Comparison of ENCODE assay signal across 11 cellular contexts in genomic region chr2:219179601-219180465, GRCh38. TPM values are rescaled to one million over a fixed set of nuclear protein-coding genes. Genes with fewer than 3 reads are reported as not detected.
A peak's percentile ranks its signal among the peaks of the same experiment; 100 is the strongest.
DNase-seq lines count a peak whose midpoint lies in the region; ATAC-seq and TF ChIP-seq lines count a peak whose summit lies in the region.
"Had no signal": no experiment of that assay in that cellular context is flagged by ENCODE, and none has a peak within 500 bp of the region (broad histone marks: within the 10 kb centered on the region; RNA-seq: fewer than 3 reads in every experiment).

No MANE protein-coding gene starts in this region.

- H3K9me3 ChIP-seq in CD8-positive, alpha-beta T cell (ENCODE audit: low read length) = no peaks in the 10 kb centered on the region
- H3K9me3 ChIP-seq in MM.1S (replicated peaks; ENCODE audit: insufficient read depth, low read length) = no peaks in the 10 kb centered on the region
- no peaks in the 10 kb centered on the region for H3K9me3 ChIP-seq in colonic mucosa
- no peaks in the 10 kb centered on the region for H3K9me3 ChIP-seq in neural progenitor cell (ENCODE audit: low read depth)
- H3K9me3 ChIP-seq: body of pancreas had no signal

- peaks cover 65% of the 10 kb centered on the region for H3K36me3 Mint-ChIP-seq in CD8-positive, alpha-beta T cell
- H3K36me3 Mint-ChIP-seq in neural progenitor cell = peaks cover 20% of the 10 kb centered on the region

- no peak for TF ChIP-seq CTCF in CD8-positive, alpha-beta T cell (IDR thresholded peaks at IDR 0.05)
- TF ChIP-seq CTCF in MM.1S (IDR thresholded peaks at IDR 0.05; ENCODE audit: low read length) (no peak), colonic mucosa (IDR thresholded peaks at IDR 0.05) (no peak), neural progenitor cell (IDR thresholded peaks at IDR 0.05) (no peak)

- no peaks in the 10 kb centered on the region for H3K9me3 Mint-ChIP-seq in CD8-positive, alpha-beta T cell
- no peaks in the 10 kb centered on the region for H3K9me3 Mint-ChIP-seq in neural progenitor cell

- H3K79me2 ChIP-seq in MM.1S (ENCODE audit: low read length) (peaks cover 41% of the 10 kb centered on the region), neural progenitor cell (ENCODE audit: low read depth) (peaks cover 24% of the 10 kb centered on the region)

- intact Hi-C loops in CD8-positive, alpha-beta T cell (cut with DNase I, micrococcal nuclease) = loop anchor here (5.0 kb wide), 7 partner anchors 207 to 908 kb away; partner anchors contain the start of genes AAMP (in 1 of the 2), CHPF (in 1 of the 2), CNOT9 (in 1 of the 2) and DNPEP (in 1 of the 2)
- intact Hi-C loops in colonic mucosa (cut with DNase I) = loop anchor here (2.0 kb wide), 1 partner anchor 27 kb away; the partner anchor contains the start of gene ZFAND2B

- H3K27ac Mint-ChIP-seq in CD8-positive, alpha-beta T cell = peak overlapping the region; percentile 94
- H3K27ac Mint-ChIP-seq in neural progenitor cell = no peak overlapping the region

- no peak for DNase-seq in CD8-positive, alpha-beta T cell
- DNase-seq in MM.1S (no peak), colonic mucosa (peak; percentile 14), neural progenitor cell (ENCODE audit: low spot score) (no peak), H4 (ENCODE audit: low spot score) (no peak), NCI-H1436 (lab: John Stamatoyannopoulos, UW) (no peak)
- DNase-seq: activated CD4-positive, alpha-beta T cell treated with anti-CD3 and anti-CD28 coated beads for 1 hour; midbrain; NCI-H1694 had no signal

- POLR2A ChIA-PET in CD8-positive, alpha-beta T cell (lab: Charles Lee) = interaction anchor here (1.4 to 5.3 kb wide), 2 partner anchors 20 to 27 kb away, joined by 3 to 29 read pairs; partner anchors contain the start of gene ZFAND2B

- H3K9me2 ChIP-seq in MM.1S (replicated peaks; ENCODE audit: insufficient read depth, low read length) = no peaks in the 10 kb centered on the region

- H3F3A ChIP-seq in MM.1S (ENCODE audit: insufficient read depth, low read length) = peaks cover 22% of the 10 kb centered on the region
- peaks cover 25% of the 10 kb centered on the region for H3F3A ChIP-seq in neural progenitor cell (ENCODE audit: low read depth)

- peaks cover 67% of the 10 kb centered on the region for H3K4me1 ChIP-seq in CD8-positive, alpha-beta T cell (ENCODE audit: insufficient read depth, low read length)
- H3K4me1 ChIP-seq in MM.1S (ENCODE audit: low read length) (peaks cover 13% of the 10 kb centered on the region; the same call in 1 of the 2 replicates), colonic mucosa (peaks cover 8% of the 10 kb centered on the region), neural progenitor cell (peaks cover 14% of the 10 kb centered on the region)

- peak overlapping the region; percentile 82 for H3K4me3 ChIP-seq in CD8-positive, alpha-beta T cell (ENCODE audit: low read depth, low read length)
- H3K4me3 ChIP-seq in MM.1S (ENCODE audit: low read length) = no peak overlapping the region
- peak overlapping the region; percentile 76 for H3K4me3 ChIP-seq in colonic mucosa
- no peak overlapping the region for H3K4me3 ChIP-seq in neural progenitor cell

- no peaks in the 10 kb centered on the region for H3K27me3 Mint-ChIP-seq in CD8-positive, alpha-beta T cell (ENCODE audit: low read depth)
- H3K27me3 Mint-ChIP-seq in neural progenitor cell (ENCODE audit: insufficient read depth, low read depth) = peaks cover 7% of the 10 kb centered on the region

- no peaks in the 10 kb centered on the region for H3K27me3 ChIP-seq in CD8-positive, alpha-beta T cell (ENCODE audit: insufficient read depth, low read length)
- H3K27me3 ChIP-seq in MM.1S (replicated peaks; ENCODE audit: insufficient read depth, low read length) = no peaks in the 10 kb centered on the region
- H3K27me3 ChIP-seq in colonic mucosa = no peaks in the 10 kb centered on the region
- H3K27me3 ChIP-seq in neural progenitor cell = no peaks in the 10 kb centered on the region
- H3K27me3 ChIP-seq: body of pancreas had no signal

- CTCF ChIA-PET in CD8-positive, alpha-beta T cell (lab: Charles Lee) = interaction anchor here (0.7 to 2.7 kb wide), 11 partner anchors 9 to 115 kb away, joined by 3 to 13 read pairs (median 4); partner anchors contain the start of genes NHEJ1 and ZFAND2B

- H3K9ac ChIP-seq in MM.1S (ENCODE audit: low read length) (no peak overlapping the region; the same call in 1 of the 2 replicates), colonic mucosa (ENCODE audit: low read depth in 2 of 2, low read length in 2 of 2) (peak overlapping the region in 1 of 2 donors; percentile 64), neural progenitor cell (no peak overlapping the region)

- H4K20me1 ChIP-seq in MM.1S (ENCODE audit: insufficient read depth, low read length) (no peaks in the 10 kb centered on the region), neural progenitor cell (ENCODE audit: low read depth) (peaks cover 18% of the 10 kb centered on the region)

- H2AFZ ChIP-seq in MM.1S (ENCODE audit: low read length) (no peak overlapping the region), neural progenitor cell (replicated peaks) (no peak overlapping the region)

- peak overlapping the region; percentile 91 for H3K4me3 Mint-ChIP-seq in CD8-positive, alpha-beta T cell
- peak overlapping the region; percentile 88 for H3K4me3 Mint-ChIP-seq in neural progenitor cell

- ATAC-seq in CD8-positive, alpha-beta T cell = no peak
- no peak for ATAC-seq in HG02973 (IDR thresholded peaks at IDR 0.05; ENCODE audit: unreplicated experiment)
- ATAC-seq: body of pancreas had no signal

- H3K4me2 ChIP-seq in MM.1S (ENCODE audit: low read depth, low read length) = peak overlapping the region; percentile 76
- H3K4me2 ChIP-seq in neural progenitor cell = no peak overlapping the region

- peaks cover 43% of the 10 kb centered on the region for H3K36me3 ChIP-seq in CD8-positive, alpha-beta T cell (ENCODE audit: insufficient read depth, low read length)
- H3K36me3 ChIP-seq in MM.1S (replicated peaks; ENCODE audit: insufficient read depth, low read length) = peaks cover 4% of the 10 kb centered on the region; the same call in 1 of the 2 replicates
- peaks cover 17% of the 10 kb centered on the region for H3K36me3 ChIP-seq in colonic mucosa
- no peaks in the 10 kb centered on the region for H3K36me3 ChIP-seq in neural progenitor cell

- H3K4me1 Mint-ChIP-seq in CD8-positive, alpha-beta T cell (ENCODE audit: low read depth) = peaks cover 70% of the 10 kb centered on the region
- peaks cover 22% of the 10 kb centered on the region for H3K4me1 Mint-ChIP-seq in neural progenitor cell

- H3K27ac ChIP-seq in CD8-positive, alpha-beta T cell (ENCODE audit: low read depth, low read length) = no peak overlapping the region
- H3K27ac ChIP-seq in MM.1S (ENCODE audit: low read length) (no peak overlapping the region), colonic mucosa (no peak overlapping the region), neural progenitor cell (no peak overlapping the region)
- H3K27ac ChIP-seq: body of pancreas had no signal

RNA-seq across cellular contexts. Expression of gene RETREG2, which starts 1.8 kb away (rescaled TPM):
- 10 to 100 TPM; 76.7 to 79.0 TPM for total RNA-seq in CD8-positive, alpha-beta T cell
- 100 to 1,000 TPM in 1 of 2 donors, 10 to 100 TPM in 1; 94.4 to 116 TPM for total RNA-seq in colonic mucosa
- 32.9 and 53.5 TPM in 2 replicates for total RNA-seq in neural progenitor cell (ENCODE audit: low replicate concordance)
- total RNA-seq in H4 (2014; rRNA removed; shearing (Covaris generic)) = 52.8 and 53.3 TPM in 2 replicates

RNA-seq across cellular contexts. Expression of gene CNPPD1, which starts 3.1 kb away (rescaled TPM):
- total RNA-seq in CD8-positive, alpha-beta T cell = 10 to 100 TPM; 41.0 to 46.0 TPM
- total RNA-seq in colonic mucosa (10 to 100 TPM; 80.7 to 98.2 TPM), neural progenitor cell (ENCODE audit: low replicate concordance) (15.8 and 21.8 TPM in 2 replicates)
- 10.8 and 13.3 TPM in 2 replicates for total RNA-seq in H4 (2014; rRNA removed; shearing (Covaris generic))

RNA-seq across cellular contexts. Expression of gene SLC23A3, which starts 10.0 kb away (rescaled TPM):
- total RNA-seq in CD8-positive, alpha-beta T cell = under 1 TPM; 0.73 to 0.94 TPM
- total RNA-seq in colonic mucosa (10 to 100 TPM in 1 of 2 donors, 1 to 10 TPM in 1; 4.7 to 13.8 TPM), neural progenitor cell (ENCODE audit: low replicate concordance) (0.06 and 1.4 TPM in 2 replicates)
- total RNA-seq in H4 (2014; rRNA removed; shearing (Covaris generic)) = 0.12 TPM in 1 of 2 replicates, not detected in the other

RNA-seq across cellular contexts. Expression of gene NHEJ1, which starts 19.2 kb away (rescaled TPM):
- total RNA-seq in CD8-positive, alpha-beta T cell = 1 to 10 TPM; 7.2 to 8.1 TPM
- total RNA-seq in colonic mucosa (10 to 100 TPM; 30.7 to 51.1 TPM), neural progenitor cell (ENCODE audit: low replicate concordance) (23.9 and 25.5 TPM in 2 replicates)
- 20.9 and 27.4 TPM in 2 replicates for total RNA-seq in H4 (2014; rRNA removed; shearing (Covaris generic))

RNA-seq across cellular contexts. Expression of gene ZFAND2B, which starts 26.7 kb away (rescaled TPM):
- total RNA-seq in CD8-positive, alpha-beta T cell = 10 to 100 TPM; 74.3 to 78.7 TPM
- total RNA-seq in colonic mucosa (10 to 100 TPM; 65.5 to 74.6 TPM), neural progenitor cell (ENCODE audit: low replicate concordance) (13.6 and 23.8 TPM in 2 replicates)
- total RNA-seq in H4 (2014; rRNA removed; shearing (Covaris generic)) = 22.7 and 37.4 TPM in 2 replicates

Comparison
In these comparisons a context has a peak if more than half of its experiments do, and no peak if none do; other contexts are left out.
1. H3K4me3 ChIP-seq: peak in CD8-positive, alpha-beta T cell (single experiment) and colonic mucosa (single experiment); none in MM.1S (single experiment) and neural progenitor cell (single experiment).